ENCODE assay signal across 17 cellular contexts in the genomic region with DNA sequence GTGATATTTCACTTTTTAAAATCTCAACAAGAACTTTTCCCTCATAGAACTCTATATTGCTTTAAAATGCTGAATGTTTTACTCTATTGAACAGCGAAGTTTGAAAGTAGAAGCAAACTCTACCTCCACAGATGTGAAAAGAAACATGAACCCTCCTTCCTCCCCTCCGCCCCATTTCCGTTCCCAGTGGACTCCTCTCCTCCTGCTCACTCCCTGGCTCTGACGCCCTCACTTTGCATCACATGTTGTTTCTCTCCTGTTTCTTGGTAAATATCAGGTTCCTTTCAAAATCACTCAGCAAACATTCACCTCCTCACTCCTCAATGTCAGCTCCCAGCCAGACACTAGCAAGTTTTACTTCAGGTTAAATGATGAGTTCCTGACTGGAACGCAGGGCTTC. TPM values are rescaled to one million over a fixed set of nuclear protein-coding genes. Genes with fewer than 3 reads are reported as not detected.
"Had no signal": no experiment of that assay in that cellular context is flagged by ENCODE, and none has a peak within 500 bp of the region (broad histone marks: within the 10 kb centered on the region; RNA-seq: fewer than 3 reads in every experiment).

No MANE protein-coding gene starts in this region.

- H3K27me3 ChIP-seq: gastroesophageal sphincter, right lobe of liver, upper lobe of left lung, uterus had no signal

- H3K9me3 ChIP-seq: gastroesophageal sphincter, left ventricle myocardium inferior, psoas muscle, right lobe of liver, tibial artery, upper lobe of left lung, uterus had no signal

- ATAC-seq: gastroesophageal sphincter; psoas muscle; right lobe of liver; stimulated activated memory B cell treated with anti-CD40 and anti-IgM and Interleukin-4, amounts not matched to agents 10 μg/mL and 1 μg/mL and 100 μg/mL, for 72 hours had no signal

- H3K4me3 ChIP-seq: gastroesophageal sphincter, left ventricle myocardium inferior, lung, psoas muscle, right lobe of liver, tibial artery, upper lobe of left lung, uterus had no signal

- H3K36me3 ChIP-seq: gastroesophageal sphincter, left ventricle myocardium inferior, right lobe of liver, tibial artery, upper lobe of left lung, uterus had no signal

- H3K27ac ChIP-seq: gastroesophageal sphincter, left ventricle myocardium inferior, psoas muscle, right lobe of liver, tibial artery, upper lobe of left lung, uterus had no signal

- FAIRE-seq: keratinocyte had no signal

- H3K4me1 ChIP-seq: gastroesophageal sphincter, left ventricle myocardium inferior, psoas muscle, right lobe of liver, tibial artery, upper lobe of left lung, uterus had no signal

- DNase-seq: glutamatergic neuron; left ventricle myocardium inferior; mesenchymal stem cell; naive B cell; psoas muscle; retina; right lobe of liver; stimulated activated CD4-positive, alpha-beta T cell treated with anti-CD3 and anti-CD28 coated beads, Interleukin-15, amount 100 ng/mL, for 24 hours; stimulated activated CD4-positive, alpha-beta T cell treated with anti-CD3 and anti-CD28 coated beads, Interleukin-1b, Interleukin-23, amount 100 ng/mL, for 48 hours; stimulated activated CD4-positive, alpha-beta T cell treated with anti-CD3 and anti-CD28 coated beads, Interleukin-4, amount 100 ng/mL, for 24 hours; tibial artery; upper lobe of left lung; uterus had no signal

RNA-seq across cellular contexts. Expression of a gene that starts 34.6 kb away (rescaled TPM):
- total RNA-seq: left ventricle myocardium inferior, right lobe of liver had no signal
- polyA plus RNA-seq: keratinocyte had no signal
